ENCODE assay signal across 2 cellular contexts in the genomic region with DNA sequence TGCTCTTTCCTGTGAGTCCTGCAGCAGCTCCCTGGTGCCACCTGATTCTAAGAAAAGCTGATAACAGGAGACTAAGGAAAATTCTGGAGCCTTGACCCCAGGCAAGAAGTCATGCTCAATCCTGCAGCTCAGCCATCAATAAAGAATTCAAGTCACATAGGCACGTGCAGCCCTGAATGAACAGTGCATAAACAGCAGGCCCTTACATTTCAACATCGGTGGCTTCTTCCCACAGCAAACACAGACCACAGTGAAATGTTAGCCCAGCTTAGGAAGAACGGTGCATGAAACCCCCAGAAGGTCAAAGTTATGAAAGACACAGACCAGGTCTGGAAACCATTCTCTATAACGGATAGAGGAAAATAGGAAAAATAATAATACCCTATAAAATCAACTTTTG.
TF ChIP-seq lines count a peak whose summit lies in the region.

No MANE protein-coding gene starts in this region.

TF ChIP-seq in liver, 16 proteins besides CTCF, POLR2A, EP300 and RAD21:
- TF ChIP-seq NR2F2 (IDR thresholded peaks at IDR 0.05) (no peak), RXRA (IDR thresholded peaks at IDR 0.05) (no peak), YY1 (IDR thresholded peaks at IDR 0.05) (no peak), FOXA2 (IDR thresholded peaks at IDR 0.05) (no peak), SP1 (IDR thresholded peaks at IDR 0.05) (no peak), HNF4A (conservative IDR thresholded peaks at IDR 0.05) (no peak), TAF1 (conservative IDR thresholded peaks at IDR 0.05) (no peak), EGR1 (IDR thresholded peaks at IDR 0.05; ENCODE audit: low read depth in 2 of 2) (no peak), FOXA1 (IDR thresholded peaks at IDR 0.05) (no peak), ZBTB33 (IDR thresholded peaks at IDR 0.05) (no peak)

TF ChIP-seq in HepG2, 621 proteins besides CTCF, POLR2A, EP300 and RAD21:
- no peak for TF ChIP-seq ZNF317 (CRISPR knock-in tag; IDR thresholded peaks at IDR 0.05)
- TF ChIP-seq, protein P1, sequence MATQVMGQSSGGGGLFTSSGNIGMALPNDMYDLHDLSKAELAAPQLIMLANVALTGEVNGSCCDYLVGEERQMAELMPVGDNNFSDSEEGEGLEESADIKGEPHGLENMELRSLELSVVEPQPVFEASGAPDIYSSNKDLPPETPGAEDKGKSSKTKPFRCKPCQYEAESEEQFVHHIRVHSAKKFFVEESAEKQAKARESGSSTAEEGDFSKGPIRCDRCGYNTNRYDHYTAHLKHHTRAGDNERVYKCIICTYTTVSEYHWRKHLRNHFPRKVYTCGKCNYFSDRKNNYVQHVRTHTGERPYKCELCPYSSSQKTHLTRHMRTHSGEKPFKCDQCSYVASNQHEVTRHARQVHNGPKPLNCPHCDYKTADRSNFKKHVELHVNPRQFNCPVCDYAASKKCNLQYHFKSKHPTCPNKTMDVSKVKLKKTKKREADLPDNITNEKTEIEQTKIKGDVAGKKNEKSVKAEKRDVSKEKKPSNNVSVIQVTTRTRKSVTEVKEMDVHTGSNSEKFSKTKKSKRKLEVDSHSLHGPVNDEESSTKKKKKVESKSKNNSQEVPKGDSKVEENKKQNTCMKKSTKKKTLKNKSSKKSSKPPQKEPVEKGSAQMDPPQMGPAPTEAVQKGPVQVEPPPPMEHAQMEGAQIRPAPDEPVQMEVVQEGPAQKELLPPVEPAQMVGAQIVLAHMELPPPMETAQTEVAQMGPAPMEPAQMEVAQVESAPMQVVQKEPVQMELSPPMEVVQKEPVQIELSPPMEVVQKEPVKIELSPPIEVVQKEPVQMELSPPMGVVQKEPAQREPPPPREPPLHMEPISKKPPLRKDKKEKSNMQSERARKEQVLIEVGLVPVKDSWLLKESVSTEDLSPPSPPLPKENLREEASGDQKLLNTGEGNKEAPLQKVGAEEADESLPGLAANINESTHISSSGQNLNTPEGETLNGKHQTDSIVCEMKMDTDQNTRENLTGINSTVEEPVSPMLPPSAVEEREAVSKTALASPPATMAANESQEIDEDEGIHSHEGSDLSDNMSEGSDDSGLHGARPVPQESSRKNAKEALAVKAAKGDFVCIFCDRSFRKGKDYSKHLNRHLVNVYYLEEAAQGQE (IDR thresholded peaks at IDR 0.05; ENCODE audit: borderline replicate concordance in 1 of 2, low read depth in 1 of 2, low read length in 2 of 2), result no peak
- no peak for TF ChIP-seq ETS1 (CRISPR knock-in tag; IDR thresholded peaks at IDR 0.05)
- TF ChIP-seq KLF11 (CRISPR knock-in tag; IDR thresholded peaks at IDR 0.05), result no peak
- TF ChIP-seq PAX8 (CRISPR knock-in tag; IDR thresholded peaks at IDR 0.05; ENCODE audit: borderline replicate concordance), result no peak
- no peak for TF ChIP-seq ZNF782 (CRISPR knock-in tag; IDR thresholded peaks at IDR 0.05; ENCODE audit: borderline replicate concordance)
- TF ChIP-seq, protein P2, sequence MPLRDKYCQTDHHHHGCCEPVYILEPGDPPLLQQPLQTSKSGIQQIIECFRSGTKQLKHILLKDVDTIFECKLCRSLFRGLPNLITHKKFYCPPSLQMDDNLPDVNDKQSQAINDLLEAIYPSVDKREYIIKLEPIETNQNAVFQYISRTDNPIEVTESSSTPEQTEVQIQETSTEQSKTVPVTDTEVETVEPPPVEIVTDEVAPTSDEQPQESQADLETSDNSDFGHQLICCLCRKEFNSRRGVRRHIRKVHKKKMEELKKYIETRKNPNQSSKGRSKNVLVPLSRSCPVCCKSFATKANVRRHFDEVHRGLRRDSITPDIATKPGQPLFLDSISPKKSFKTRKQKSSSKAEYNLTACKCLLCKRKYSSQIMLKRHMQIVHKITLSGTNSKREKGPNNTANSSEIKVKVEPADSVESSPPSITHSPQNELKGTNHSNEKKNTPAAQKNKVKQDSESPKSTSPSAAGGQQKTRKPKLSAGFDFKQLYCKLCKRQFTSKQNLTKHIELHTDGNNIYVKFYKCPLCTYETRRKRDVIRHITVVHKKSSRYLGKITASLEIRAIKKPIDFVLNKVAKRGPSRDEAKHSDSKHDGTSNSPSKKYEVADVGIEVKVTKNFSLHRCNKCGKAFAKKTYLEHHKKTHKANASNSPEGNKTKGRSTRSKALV (CRISPR knock-in tag; IDR thresholded peaks at IDR 0.05), result no peak
- no peak for TF ChIP-seq MXD1 (CRISPR knock-in tag; IDR thresholded peaks at IDR 0.05)
- TF ChIP-seq ZNF510 (CRISPR knock-in tag; IDR thresholded peaks at IDR 0.05; ENCODE audit: low read depth), result no peak
- TF ChIP-seq, protein P3, sequence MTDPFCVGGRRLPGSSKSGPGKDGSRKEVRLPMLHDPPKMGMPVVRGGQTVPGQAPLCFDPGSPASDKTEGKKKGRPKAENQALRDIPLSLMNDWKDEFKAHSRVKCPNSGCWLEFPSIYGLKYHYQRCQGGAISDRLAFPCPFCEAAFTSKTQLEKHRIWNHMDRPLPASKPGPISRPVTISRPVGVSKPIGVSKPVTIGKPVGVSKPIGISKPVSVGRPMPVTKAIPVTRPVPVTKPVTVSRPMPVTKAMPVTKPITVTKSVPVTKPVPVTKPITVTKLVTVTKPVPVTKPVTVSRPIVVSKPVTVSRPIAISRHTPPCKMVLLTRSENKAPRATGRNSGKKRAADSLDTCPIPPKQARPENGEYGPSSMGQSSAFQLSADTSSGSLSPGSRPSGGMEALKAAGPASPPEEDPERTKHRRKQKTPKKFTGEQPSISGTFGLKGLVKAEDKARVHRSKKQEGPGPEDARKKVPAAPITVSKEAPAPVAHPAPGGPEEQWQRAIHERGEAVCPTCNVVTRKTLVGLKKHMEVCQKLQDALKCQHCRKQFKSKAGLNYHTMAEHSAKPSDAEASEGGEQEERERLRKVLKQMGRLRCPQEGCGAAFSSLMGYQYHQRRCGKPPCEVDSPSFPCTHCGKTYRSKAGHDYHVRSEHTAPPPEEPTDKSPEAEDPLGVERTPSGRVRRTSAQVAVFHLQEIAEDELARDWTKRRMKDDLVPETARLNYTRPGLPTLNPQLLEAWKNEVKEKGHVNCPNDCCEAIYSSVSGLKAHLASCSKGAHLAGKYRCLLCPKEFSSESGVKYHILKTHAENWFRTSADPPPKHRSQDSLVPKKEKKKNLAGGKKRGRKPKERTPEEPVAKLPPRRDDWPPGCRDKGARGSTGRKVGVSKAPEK (CRISPR knock-in tag; IDR thresholded peaks at IDR 0.05; ENCODE audit: borderline replicate concordance), result no peak
- TF ChIP-seq ZNF121 (CRISPR knock-in tag; IDR thresholded peaks at IDR 0.05), result no peak
- TF ChIP-seq MEIS1 (CRISPR knock-in tag; IDR thresholded peaks at IDR 0.05; ENCODE audit: borderline replicate concordance), result no peak
- TF ChIP-seq PLRG1 (conservative IDR thresholded peaks at IDR 0.05), result no peak
- TF ChIP-seq MYNN (CRISPR knock-in tag; IDR thresholded peaks at IDR 0.05; ENCODE audit: low read depth), result no peak
- no peak for TF ChIP-seq ZNF235 (CRISPR knock-in tag; IDR thresholded peaks at IDR 0.05; ENCODE audit: borderline replicate concordance)
- no peak for TF ChIP-seq ZNF24 (IDR thresholded peaks at IDR 0.05)
- no peak for TF ChIP-seq ZKSCAN1 (IDR thresholded peaks at IDR 0.05; ENCODE audit: low read length)
- no peak for TF ChIP-seq ZNF616 (CRISPR knock-in tag; IDR thresholded peaks at IDR 0.05; ENCODE audit: low read depth)
TF ChIP-seq in HepG2: peak in this region for 0.
